In the genomic region with DNA sequence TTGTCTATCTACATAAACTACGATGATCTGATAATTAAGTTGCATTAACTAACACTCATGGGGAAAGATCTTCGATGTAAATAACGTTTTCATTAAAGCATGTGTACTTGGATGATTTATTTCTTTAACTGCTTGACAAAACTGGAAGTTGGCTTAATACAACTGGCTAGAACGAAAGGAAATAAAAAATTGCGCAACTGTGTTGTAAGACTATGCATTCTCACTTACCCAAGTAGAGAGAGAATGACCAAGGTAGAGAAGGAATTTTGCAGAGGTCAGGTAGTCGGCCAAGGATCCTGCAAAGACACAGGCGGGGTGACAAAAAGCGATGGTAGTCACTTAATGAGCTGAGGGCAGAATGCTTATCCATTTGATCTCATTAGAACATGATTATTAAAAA, we compare ENCODE assay signal across 8 cellular contexts. TPM values are rescaled to one million over a fixed set of nuclear protein-coding genes. Genes with fewer than 3 reads are reported as not detected.
DNase-seq lines count a peak whose midpoint lies in the region; ATAC-seq and TF ChIP-seq lines count a peak whose summit lies in the region.

No MANE protein-coding gene starts in this region.

- peak overlapping the region; percentile 89 for H3K27ac ChIP-seq in DND-41 (ENCODE audit: low read length)
- no peak overlapping the region for H3K27ac ChIP-seq in SK-N-MC
- peak overlapping the region in 1 of 2 donors; percentile 90 for H3K27ac ChIP-seq in ovary

- no peak overlapping the region for H2AFZ ChIP-seq in DND-41 (ENCODE audit: low read depth, low read length)

- 0 out of 2 replicates have a peak, but pooled peaks cover 3% of the 10 kb centered on the region for H4K20me1 ChIP-seq in DND-41 (ENCODE audit: insufficient read depth, low read length)

- TF ChIP-seq EP300 in ovary (IDR thresholded peaks at IDR 0.05): no peak

- H3K9ac ChIP-seq in DND-41 (ENCODE audit: low read depth, low read length): peak overlapping the region; percentile 95
- H3K9ac ChIP-seq in SK-N-MC (ENCODE audit: insufficient read length): no peak overlapping the region

- WGBS in ovary, 3 donors: 3 to 4% (median 4%) methylated on average over 8 of the region's 8 CpGs

- intact Hi-C loops in ovary (cut with DNase I): loop anchor here in 3 of 4 donors (5.0 to 10.0 kb wide), 4 partner anchors 75 to 107 kb away; partner anchors contain the start of gene ASNSD1 (in 1 of the 3)

- peaks cover 39% of the 10 kb centered on the region for H3K36me3 ChIP-seq in DND-41 (ENCODE audit: insufficient read depth, low read length)
- peaks cover 11% of the 10 kb centered on the region for H3K36me3 ChIP-seq in SK-N-MC (ENCODE audit: insufficient read depth, low read length)
- no peaks in the 10 kb centered on the region for H3K36me3 ChIP-seq in ovary

- no peaks in the 10 kb centered on the region for H3K27me3 ChIP-seq in DND-41 (ENCODE audit: insufficient read depth, low read length, poor library complexity)
- no peaks in the 10 kb centered on the region for H3K27me3 ChIP-seq in ovary

- TF ChIP-seq CTCF in DND-41 (IDR thresholded peaks at IDR 0.05; ENCODE audit: borderline replicate concordance, extremely low read depth, low read length, poor library complexity, severe bottlenecking): no peak
- no peak for TF ChIP-seq CTCF in ovary (IDR thresholded peaks at IDR 0.05)

- H3K4me2 ChIP-seq in DND-41 (ENCODE audit: insufficient read depth, low read length): peak overlapping the region; percentile 74

- H3K4me1 ChIP-seq in DND-41 (ENCODE audit: insufficient read depth, low read length) (peaks cover 78% of the 10 kb centered on the region), ovary (ENCODE audit: insufficient read depth) (peaks cover 10% of the 10 kb centered on the region)

- ATAC-seq in DND-41 (ENCODE audit: insufficient read depth, low read depth) (no peak), HG03342 (IDR thresholded peaks at IDR 0.05; ENCODE audit: unreplicated experiment) (no peak), HG03432 (IDR thresholded peaks at IDR 0.05; ENCODE audit: unreplicated experiment) (no peak)

- peaks cover 63% of the 10 kb centered on the region for H3K79me2 ChIP-seq in DND-41 (ENCODE audit: insufficient read depth, low read length)

- H3K9me3 ChIP-seq in DND-41 (ENCODE audit: insufficient read depth, low read length, severe bottlenecking) (no peaks in the 10 kb centered on the region), SK-N-MC (ENCODE audit: low read depth, low read length) (no peaks in the 10 kb centered on the region), ovary (no peaks in the 10 kb centered on the region)

- TF ChIP-seq POLR2A in ovary (IDR thresholded peaks at IDR 0.05): no peak

- peak overlapping the region; percentile 22 to 63; a peak in 3 of 4 replicates for H3K4me3 ChIP-seq in DND-41 (ENCODE audit: low read depth in 1 of 2, low read length in 2 of 2)
- H3K4me3 ChIP-seq in SK-N-MC: peak overlapping the region; percentile 92
- H3K4me3 ChIP-seq in ovary: peak overlapping the region; percentile 68

- DNase-seq in DND-41 (no peak), SK-N-MC (ENCODE audit: low read depth, low spot score) (no peak), fibroblast of peridontal ligament (ENCODE audit: extremely low read depth) (peak; percentile 41), ovary (no peak), T-helper 9 cell (no peak), NCI-H1417 (lab: John Stamatoyannopoulos, UW) (no peak)

RNA-seq across cellular contexts. Expression of gene SLC40A1, which starts 1.0 kb away (rescaled TPM):
- total RNA-seq in ovary: 100 to 1,000 TPM; 243 to 515 (median 365) TPM
- 100 to 1,000 TPM; 288 to 361 TPM for polyA plus RNA-seq in ovary
